ENCODE assay signal across 20 cellular contexts in the genomic region with DNA sequence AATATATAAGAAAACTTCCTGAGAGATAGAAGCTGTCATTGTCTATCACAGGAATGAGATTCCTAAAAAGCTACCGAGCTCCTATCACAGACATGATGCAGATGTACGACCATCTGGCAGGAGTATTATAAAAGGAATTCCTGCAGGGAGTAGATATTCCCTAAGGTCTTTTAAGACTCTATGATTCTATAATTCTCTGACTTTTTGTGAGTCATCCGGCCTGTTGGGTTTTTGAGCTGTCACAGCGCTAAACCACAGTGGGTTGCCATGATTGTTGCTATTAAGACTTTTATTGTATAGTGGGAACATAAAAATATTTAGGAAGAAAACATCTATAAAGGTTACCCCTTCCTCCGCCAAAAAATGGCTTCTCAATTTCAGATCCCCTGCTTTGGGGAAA.
A peak's percentile ranks its signal among the peaks of the same experiment; 100 is the strongest.
DNase-seq lines count a peak whose midpoint lies in the region; ATAC-seq and TF ChIP-seq lines count a peak whose summit lies in the region.
"Had no signal": no experiment of that assay in that cellular context is flagged by ENCODE, and none has a peak within 500 bp of the region (broad histone marks: within the 10 kb centered on the region; RNA-seq: fewer than 3 reads in every experiment).

No MANE protein-coding gene starts in this region.

- DNase-seq in AG04449 (ENCODE audit: low read depth, low spot score) = peak; percentile 42
- DNase-seq in GM23248 = peak; percentile 83
- peak; percentile 19 for DNase-seq in PC-3
- DNase-seq in fibroblast of pulmonary artery (ENCODE audit: low read depth) = peak; percentile 64
- DNase-seq in 8988T = no peak
- DNase-seq in NCI-H526 treated with DMSO at 0.1 percent for 48 hours (lab: John Stamatoyannopoulos, UW) = no peak
- DNase-seq in AG08396 (ENCODE audit: low spot score) = no peak
- DNase-seq: activated B cell treated with CpG ODN at 0.5 μM for 24 hours; activated CD8-positive, alpha-beta memory T cell treated with anti-CD3 and anti-CD28 coated beads, Interleukin-2, amount 10 ng/mL, durations not matched to agents 7 days and 5 days; DMS53; effector CD4-positive, alpha-beta T cell; foreskin melanocyte; Karpas-422; left lung; naive thymus-derived CD8-positive, alpha-beta T cell; NCI-H510A; T-helper 1 cell had no signal

- BruUV-seq in PC-3 (replicated peaks; lab: Mats Ljungman, UMichigan) = no TSS peak

- TF ChIP-seq CTCF in AG04449 (IDR thresholded peaks at IDR 0.05; ENCODE audit: insufficient read depth, low read length, missing control alignments) (no peak), PC-3 (conservative IDR thresholded peaks at IDR 0.05; ENCODE audit: low read depth, low read length) (no peak), fibroblast of pulmonary artery (IDR thresholded peaks at IDR 0.05; ENCODE audit: low read length, missing control alignments) (no peak)

- H3K9ac ChIP-seq in GM23248 = no peak overlapping the region
- no peak overlapping the region for H3K9ac ChIP-seq in PC-3 (ENCODE audit: low read length)

- H3K4me2 ChIP-seq in GM23248 (ENCODE audit: unreplicated experiment) (no peak overlapping the region), PC-3 (ENCODE audit: low read length) (no peak overlapping the region)

- H3F3A ChIP-seq in GM23248 (ENCODE audit: insufficient read depth) (peaks cover 10% of the 10 kb centered on the region), PC-3 (ENCODE audit: low read length, unreplicated experiment) (no peaks in the 10 kb centered on the region)

- H3K36me3 ChIP-seq in GM23248 (ENCODE audit: low read depth) = peaks cover 17% of the 10 kb centered on the region
- no peaks in the 10 kb centered on the region for H3K36me3 ChIP-seq in PC-3 (ENCODE audit: low read depth, low read length)
- H3K36me3 ChIP-seq: left lung, suprapubic skin had no signal

- WGBS in GM23248 (ENCODE audit: low coverage in 1 of 2, low lambda C conversion rate in 2 of 2, missing lambda C conversion rate in 2 of 2), 2 experiments = 44 to 50% methylated on average over 5 of the region's 5 CpGs

- no peak overlapping the region for H2AFZ ChIP-seq in GM23248
- H2AFZ ChIP-seq in PC-3 (ENCODE audit: low read length) = no peak overlapping the region

- H3K9me3 ChIP-seq in GM23248 (ENCODE audit: low read depth) = peaks cover 3% of the 10 kb centered on the region
- H3K9me3 ChIP-seq in PC-3 (ENCODE audit: low read length) = 0 out of 2 replicates have a peak, but pooled peaks cover 4% of the 10 kb centered on the region

- ATAC-seq in PC-3 = no peak
- no peak for ATAC-seq in GM19035 (IDR thresholded peaks at IDR 0.05; ENCODE audit: unreplicated experiment)
- ATAC-seq: activated CD8-positive, alpha-beta memory T cell treated with anti-CD3 and anti-CD28 coated beads, Interleukin-2, amount 10 ng/mL, durations not matched to agents 7 days and 5 days; GM12878; left lung; naive thymus-derived CD8-positive, alpha-beta T cell had no signal

- H3K9me2 ChIP-seq in GM23248 (ENCODE audit: insufficient read depth) = no peaks in the 10 kb centered on the region
- no peaks in the 10 kb centered on the region for H3K9me2 ChIP-seq in PC-3 (replicated peaks; ENCODE audit: low read length)

- in situ Hi-C loops in GM23248 (cut with MboI) = no loop called here

- peaks cover 31% of the 10 kb centered on the region; the same call in 1 of the 2 replicates for H3K79me2 ChIP-seq in GM23248 (ENCODE audit: insufficient read depth)
- H3K79me2 ChIP-seq in PC-3 (ENCODE audit: low read length) = no peaks in the 10 kb centered on the region

- H3K27ac ChIP-seq in GM23248 (no peak overlapping the region), PC-3 (ENCODE audit: low read length) (no peak overlapping the region)
- H3K27ac ChIP-seq: left lung, suprapubic skin had no signal

- POLR2A ChIA-PET in AG04449 (lab: Yijun Ruan, JAX) (interaction anchor here (0.6 to 0.8 kb wide), 2 partner anchors 142 to 245 kb away, joined by 3 read pairs; no protein-coding TSS in a partner anchor), PC-3 (lab: Charles Lee; ENCODE audit: unreplicated experiment) (no interaction called here)

- no peaks in the 10 kb centered on the region for H4K20me1 ChIP-seq in GM23248 (ENCODE audit: insufficient read depth)
- no peaks in the 10 kb centered on the region for H4K20me1 ChIP-seq in PC-3 (ENCODE audit: low read length)

- intact Hi-C loops in PC-3 (cut with micrococcal nuclease) = no loop called here

- H3K4me3 ChIP-seq in AG04449 (ENCODE audit: low read depth, low read length) = no peak overlapping the region
- no peak overlapping the region for H3K4me3 ChIP-seq in GM23248
- H3K4me3 ChIP-seq in PC-3 (ENCODE audit: low read length) = no peak overlapping the region
- no peak overlapping the region for H3K4me3 ChIP-seq in fibroblast of pulmonary artery (replicated peaks; ENCODE audit: low read depth, low read length)
- H3K4me3 ChIP-seq: GM12878, left lung, suprapubic skin had no signal

- no peaks in the 10 kb centered on the region for H3K27me3 ChIP-seq in GM23248 (replicated peaks; ENCODE audit: insufficient read depth)
- H3K27me3 ChIP-seq in PC-3 (ENCODE audit: low read length) = peaks cover 10% of the 10 kb centered on the region; the same call in 1 of the 2 replicates
- H3K27me3 ChIP-seq: left lung, suprapubic skin had no signal

- peaks cover 23% of the 10 kb centered on the region for H3K4me1 ChIP-seq in GM23248 (ENCODE audit: insufficient read depth)
- no peaks in the 10 kb centered on the region for H3K4me1 ChIP-seq in PC-3 (ENCODE audit: insufficient read depth, low read length)
- H3K4me1 ChIP-seq: suprapubic skin had no signal

- CTCF ChIA-PET in AG04449 (lab: Yijun Ruan, JAX) = interaction anchor here (0.7 to 1.4 kb wide), 8 partner anchors 9 to 243 kb away, joined by 3 to 4 read pairs (median 3); no protein-coding TSS in a partner anchor
- CTCF ChIA-PET in PC-3 (lab: Charles Lee) = no interaction called here

Comparison
In these comparisons a context has a peak if more than half of its experiments do, and no peak if none do; other contexts are left out.
1. DNase-seq: peak in AG04449 (single experiment), GM23248 (single experiment), PC-3 (single experiment) and fibroblast of pulmonary artery (single experiment); none in 8988T (single experiment), NCI-H526 treated with DMSO at 0.1 percent for 48 hours (single experiment) and AG08396 (single experiment).